Comparison of ENCODE assay signal across 2 cellular contexts in the genomic region with DNA sequence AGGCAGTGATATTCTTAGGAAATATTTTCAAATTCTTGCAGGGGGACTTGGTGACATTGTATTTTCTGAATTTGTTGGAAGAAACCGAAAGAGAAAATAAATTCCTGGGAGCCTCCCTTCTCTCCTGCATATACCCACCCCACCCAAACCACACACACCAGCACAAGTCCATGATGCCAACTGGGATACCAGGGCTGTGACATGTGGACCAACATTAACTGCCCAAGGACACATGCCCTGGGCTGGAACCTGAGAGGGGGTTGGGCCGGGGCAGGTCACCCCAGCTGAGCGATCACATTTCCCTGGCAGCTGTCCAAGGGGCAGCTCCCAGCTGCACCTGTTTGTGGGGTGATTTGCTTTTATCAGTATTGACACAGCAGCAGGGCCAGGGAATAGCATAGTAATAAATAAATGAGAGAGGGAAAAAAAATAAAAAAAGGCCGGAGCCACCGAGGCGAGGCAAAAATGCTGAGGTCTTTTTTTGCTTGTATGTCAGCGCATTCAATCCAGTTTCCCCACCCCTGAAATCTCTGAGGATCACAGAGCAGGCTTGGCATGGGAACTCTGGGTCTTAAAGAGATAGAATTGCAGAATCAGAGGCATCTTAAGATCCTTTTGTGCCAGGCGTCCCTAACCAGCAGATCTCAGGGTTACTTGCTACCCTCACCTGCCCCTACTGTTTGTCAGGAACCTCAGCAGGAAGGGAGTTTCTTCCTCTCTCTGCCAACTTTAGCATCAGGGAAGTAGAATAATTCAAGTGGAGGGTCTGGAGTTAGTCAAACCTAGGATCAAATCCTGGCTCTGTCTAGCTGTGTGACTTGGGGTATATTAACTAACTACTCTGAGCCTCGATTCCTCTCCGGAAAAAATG.
TF ChIP-seq lines count a peak whose summit lies in the region.

No MANE protein-coding gene starts in this region.

TF ChIP-seq in SK-N-SH treated with all-trans-retinoic acid at 6 μM for 48 hours, 23 proteins besides CTCF, POLR2A, EP300 and RAD21 (continued from another document):
- TF ChIP-seq PPARA (CRISPR knock-in tag; IDR thresholded peaks at IDR 0.05; ENCODE audit: borderline replicate concordance) = no peak
- no peak for TF ChIP-seq ZNF70 (CRISPR knock-in tag; IDR thresholded peaks at IDR 0.05)
TF ChIP-seq in SK-N-SH treated with all-trans-retinoic acid at 6 μM for 48 hours: peak in this region for 0.

TF ChIP-seq in HepG2, 621 proteins besides CTCF, POLR2A, EP300 and RAD21 (continued from another document and continues in another):
- TF ChIP-seq TBX2 (CRISPR knock-in tag; IDR thresholded peaks at IDR 0.05; ENCODE audit: borderline replicate concordance) (no peak), ZGPAT (CRISPR knock-in tag; IDR thresholded peaks at IDR 0.05) (peak; percentile 88), MED8 (CRISPR knock-in tag; IDR thresholded peaks at IDR 0.05; ENCODE audit: insufficient replicate concordance) (peak; percentile 46), MAZ (IDR thresholded peaks at IDR 0.05; ENCODE audit: borderline replicate concordance, low read depth, low read length) (no peak), MAZ (CRISPR knock-in tag; IDR thresholded peaks at IDR 0.05; ENCODE audit: low read depth) (no peak), AGO2 (optimal IDR thresholded peaks at IDR 0.05; ENCODE audit: low read depth, low read length) (no peak), ZNF703 (CRISPR knock-in tag; IDR thresholded peaks at IDR 0.05; ENCODE audit: borderline replicate concordance) (0 out of 2 replicates have a peak, but pooled peaks have one; percentile 29), EHMT2 (IDR thresholded peaks at IDR 0.05; ENCODE audit: borderline replicate concordance, low read depth, low read length) (no peak), POLR2AphosphoS5 (IDR thresholded peaks at IDR 0.05; ENCODE audit: low read depth, low read length) (peak; percentile 43; the same call in 1 of the 2 replicates), SRSF1 (optimal IDR thresholded peaks at IDR 0.05; ENCODE audit: low read depth, low read length) (no peak), ZNF292 (CRISPR knock-in tag; IDR thresholded peaks at IDR 0.05; ENCODE audit: borderline replicate concordance, low read depth) (no peak), ZNF746 (CRISPR knock-in tag; IDR thresholded peaks at IDR 0.05) (peak; percentile 68; the same call in 1 of the 2 replicates), SOX6 (IDR thresholded peaks at IDR 0.05) (no peak), SOX6 (CRISPR knock-in tag; IDR thresholded peaks at IDR 0.05) (peak; percentile 80), ZNF788 (CRISPR knock-in tag; IDR thresholded peaks at IDR 0.05; ENCODE audit: borderline replicate concordance) (0 out of 2 replicates have a peak, but pooled peaks have one; percentile 21), FOXJ3 (CRISPR knock-in tag; IDR thresholded peaks at IDR 0.05; ENCODE audit: borderline replicate concordance) (0 out of 2 replicates have a peak, but pooled peaks have one; percentile 21), SALL2 (CRISPR knock-in tag; IDR thresholded peaks at IDR 0.05) (peak; percentile 5; the same call in 1 of the 2 replicates), FOXM1 (CRISPR knock-in tag; IDR thresholded peaks at IDR 0.05) (no peak), RXRB (CRISPR knock-in tag; IDR thresholded peaks at IDR 0.05; ENCODE audit: borderline replicate concordance) (peak; percentile 93), ZNF138 (CRISPR knock-in tag; IDR thresholded peaks at IDR 0.05; ENCODE audit: low read depth) (peak; percentile 78; the same call in 1 of the 2 replicates), HNF4A (CRISPR knock-in tag; IDR thresholded peaks at IDR 0.05) (peak; percentile 75), GRHL1 (CRISPR knock-in tag; conservative IDR thresholded peaks at IDR 0.05) (no peak), HMG20B (CRISPR knock-in tag; conservative IDR thresholded peaks at IDR 0.05) (peak; percentile 87), ZNF256 (CRISPR knock-in tag; conservative IDR thresholded peaks at IDR 0.05) (no peak), ZNF441 (CRISPR knock-in tag; IDR thresholded peaks at IDR 0.05; ENCODE audit: borderline replicate concordance) (peak; percentile 66; the same call in 1 of the 2 replicates), ZNF572 (CRISPR knock-in tag; IDR thresholded peaks at IDR 0.05) (peak; percentile 59; the same call in 1 of the 2 replicates), ZNF615 (CRISPR knock-in tag; IDR thresholded peaks at IDR 0.05; ENCODE audit: borderline replicate concordance) (no peak), FOXO1 (CRISPR knock-in tag; IDR thresholded peaks at IDR 0.05) (peak; percentile 85), ZNF281 (CRISPR knock-in tag; IDR thresholded peaks at IDR 0.05; ENCODE audit: borderline replicate concordance) (peak; percentile 96), GATA4 (IDR thresholded peaks at IDR 0.05; ENCODE audit: borderline replicate concordance, low read depth) (peak; percentile 63; the same call in 1 of the 2 replicates), KMT2B (CRISPR knock-in tag; IDR thresholded peaks at IDR 0.05) (peak; percentile 24; the same call in 1 of the 2 replicates), FOSL2 (CRISPR knock-in tag; IDR thresholded peaks at IDR 0.05) (peak; percentile 82)
- TF ChIP-seq, protein P1, sequence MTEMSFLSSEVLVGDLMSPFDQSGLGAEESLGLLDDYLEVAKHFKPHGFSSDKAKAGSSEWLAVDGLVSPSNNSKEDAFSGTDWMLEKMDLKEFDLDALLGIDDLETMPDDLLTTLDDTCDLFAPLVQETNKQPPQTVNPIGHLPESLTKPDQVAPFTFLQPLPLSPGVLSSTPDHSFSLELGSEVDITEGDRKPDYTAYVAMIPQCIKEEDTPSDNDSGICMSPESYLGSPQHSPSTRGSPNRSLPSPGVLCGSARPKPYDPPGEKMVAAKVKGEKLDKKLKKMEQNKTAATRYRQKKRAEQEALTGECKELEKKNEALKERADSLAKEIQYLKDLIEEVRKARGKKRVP (CRISPR knock-in tag; IDR thresholded peaks at IDR 0.05) = 0 out of 4 replicates have a peak, but pooled peaks of 1 of the 2 experiments have one; percentile 34
- TF ChIP-seq, protein P2, sequence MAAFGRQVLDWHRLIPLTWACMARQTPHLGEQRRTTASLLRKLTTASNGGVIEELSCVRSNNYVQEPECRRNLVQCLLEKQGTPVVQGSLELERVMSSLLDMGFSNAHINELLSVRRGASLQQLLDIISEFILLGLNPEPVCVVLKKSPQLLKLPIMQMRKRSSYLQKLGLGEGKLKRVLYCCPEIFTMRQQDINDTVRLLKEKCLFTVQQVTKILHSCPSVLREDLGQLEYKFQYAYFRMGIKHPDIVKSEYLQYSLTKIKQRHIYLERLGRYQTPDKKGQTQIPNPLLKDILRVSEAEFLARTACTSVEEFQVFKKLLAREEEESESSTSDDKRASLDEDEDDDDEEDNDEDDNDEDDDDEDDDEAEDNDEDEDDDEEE (CRISPR knock-in tag; IDR thresholded peaks at IDR 0.05) = 0 out of 2 replicates have a peak, but pooled peaks have one; percentile 48
- TF ChIP-seq, protein P3, sequence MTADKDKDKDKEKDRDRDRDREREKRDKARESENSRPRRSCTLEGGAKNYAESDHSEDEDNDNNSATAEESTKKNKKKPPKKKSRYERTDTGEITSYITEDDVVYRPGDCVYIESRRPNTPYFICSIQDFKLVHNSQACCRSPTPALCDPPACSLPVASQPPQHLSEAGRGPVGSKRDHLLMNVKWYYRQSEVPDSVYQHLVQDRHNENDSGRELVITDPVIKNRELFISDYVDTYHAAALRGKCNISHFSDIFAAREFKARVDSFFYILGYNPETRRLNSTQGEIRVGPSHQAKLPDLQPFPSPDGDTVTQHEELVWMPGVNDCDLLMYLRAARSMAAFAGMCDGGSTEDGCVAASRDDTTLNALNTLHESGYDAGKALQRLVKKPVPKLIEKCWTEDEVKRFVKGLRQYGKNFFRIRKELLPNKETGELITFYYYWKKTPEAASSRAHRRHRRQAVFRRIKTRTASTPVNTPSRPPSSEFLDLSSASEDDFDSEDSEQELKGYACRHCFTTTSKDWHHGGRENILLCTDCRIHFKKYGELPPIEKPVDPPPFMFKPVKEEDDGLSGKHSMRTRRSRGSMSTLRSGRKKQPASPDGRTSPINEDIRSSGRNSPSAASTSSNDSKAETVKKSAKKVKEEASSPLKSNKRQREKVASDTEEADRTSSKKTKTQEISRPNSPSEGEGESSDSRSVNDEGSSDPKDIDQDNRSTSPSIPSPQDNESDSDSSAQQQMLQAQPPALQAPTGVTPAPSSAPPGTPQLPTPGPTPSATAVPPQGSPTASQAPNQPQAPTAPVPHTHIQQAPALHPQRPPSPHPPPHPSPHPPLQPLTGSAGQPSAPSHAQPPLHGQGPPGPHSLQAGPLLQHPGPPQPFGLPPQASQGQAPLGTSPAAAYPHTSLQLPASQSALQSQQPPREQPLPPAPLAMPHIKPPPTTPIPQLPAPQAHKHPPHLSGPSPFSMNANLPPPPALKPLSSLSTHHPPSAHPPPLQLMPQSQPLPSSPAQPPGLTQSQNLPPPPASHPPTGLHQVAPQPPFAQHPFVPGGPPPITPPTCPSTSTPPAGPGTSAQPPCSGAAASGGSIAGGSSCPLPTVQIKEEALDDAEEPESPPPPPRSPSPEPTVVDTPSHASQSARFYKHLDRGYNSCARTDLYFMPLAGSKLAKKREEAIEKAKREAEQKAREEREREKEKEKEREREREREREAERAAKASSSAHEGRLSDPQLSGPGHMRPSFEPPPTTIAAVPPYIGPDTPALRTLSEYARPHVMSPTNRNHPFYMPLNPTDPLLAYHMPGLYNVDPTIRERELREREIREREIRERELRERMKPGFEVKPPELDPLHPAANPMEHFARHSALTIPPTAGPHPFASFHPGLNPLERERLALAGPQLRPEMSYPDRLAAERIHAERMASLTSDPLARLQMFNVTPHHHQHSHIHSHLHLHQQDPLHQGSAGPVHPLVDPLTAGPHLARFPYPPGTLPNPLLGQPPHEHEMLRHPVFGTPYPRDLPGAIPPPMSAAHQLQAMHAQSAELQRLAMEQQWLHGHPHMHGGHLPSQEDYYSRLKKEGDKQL (CRISPR knock-in tag; IDR thresholded peaks at IDR 0.05; ENCODE audit: low read depth) = 0 out of 2 replicates have a peak, but pooled peaks have one; percentile 34
- TF ChIP-seq, protein P4, sequence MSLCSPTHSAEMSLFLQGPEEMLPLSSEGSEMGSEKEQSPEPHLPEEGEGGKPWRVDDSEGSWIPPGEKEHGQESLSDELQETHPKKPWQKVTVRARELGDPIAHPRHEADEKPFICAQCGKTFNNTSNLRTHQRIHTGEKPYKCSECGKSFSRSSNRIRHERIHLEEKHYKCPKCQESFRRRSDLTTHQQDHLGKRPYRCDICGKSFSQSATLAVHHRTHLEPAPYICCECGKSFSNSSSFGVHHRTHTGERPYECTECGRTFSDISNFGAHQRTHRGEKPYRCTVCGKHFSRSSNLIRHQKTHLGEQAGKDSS (CRISPR knock-in tag; IDR thresholded peaks at IDR 0.05; ENCODE audit: borderline replicate concordance, low read depth) = no peak
- TF ChIP-seq, protein P5, sequence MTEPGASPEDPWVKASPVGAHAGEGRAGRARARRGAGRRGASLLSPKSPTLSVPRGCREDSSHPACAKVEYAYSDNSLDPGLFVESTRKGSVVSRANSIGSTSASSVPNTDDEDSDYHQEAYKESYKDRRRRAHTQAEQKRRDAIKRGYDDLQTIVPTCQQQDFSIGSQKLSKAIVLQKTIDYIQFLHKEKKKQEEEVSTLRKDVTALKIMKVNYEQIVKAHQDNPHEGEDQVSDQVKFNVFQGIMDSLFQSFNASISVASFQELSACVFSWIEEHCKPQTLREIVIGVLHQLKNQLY (CRISPR knock-in tag; IDR thresholded peaks at IDR 0.05) = peak; percentile 72
